7 cellular contexts compared by ENCODE assay signal in the genomic region with DNA sequence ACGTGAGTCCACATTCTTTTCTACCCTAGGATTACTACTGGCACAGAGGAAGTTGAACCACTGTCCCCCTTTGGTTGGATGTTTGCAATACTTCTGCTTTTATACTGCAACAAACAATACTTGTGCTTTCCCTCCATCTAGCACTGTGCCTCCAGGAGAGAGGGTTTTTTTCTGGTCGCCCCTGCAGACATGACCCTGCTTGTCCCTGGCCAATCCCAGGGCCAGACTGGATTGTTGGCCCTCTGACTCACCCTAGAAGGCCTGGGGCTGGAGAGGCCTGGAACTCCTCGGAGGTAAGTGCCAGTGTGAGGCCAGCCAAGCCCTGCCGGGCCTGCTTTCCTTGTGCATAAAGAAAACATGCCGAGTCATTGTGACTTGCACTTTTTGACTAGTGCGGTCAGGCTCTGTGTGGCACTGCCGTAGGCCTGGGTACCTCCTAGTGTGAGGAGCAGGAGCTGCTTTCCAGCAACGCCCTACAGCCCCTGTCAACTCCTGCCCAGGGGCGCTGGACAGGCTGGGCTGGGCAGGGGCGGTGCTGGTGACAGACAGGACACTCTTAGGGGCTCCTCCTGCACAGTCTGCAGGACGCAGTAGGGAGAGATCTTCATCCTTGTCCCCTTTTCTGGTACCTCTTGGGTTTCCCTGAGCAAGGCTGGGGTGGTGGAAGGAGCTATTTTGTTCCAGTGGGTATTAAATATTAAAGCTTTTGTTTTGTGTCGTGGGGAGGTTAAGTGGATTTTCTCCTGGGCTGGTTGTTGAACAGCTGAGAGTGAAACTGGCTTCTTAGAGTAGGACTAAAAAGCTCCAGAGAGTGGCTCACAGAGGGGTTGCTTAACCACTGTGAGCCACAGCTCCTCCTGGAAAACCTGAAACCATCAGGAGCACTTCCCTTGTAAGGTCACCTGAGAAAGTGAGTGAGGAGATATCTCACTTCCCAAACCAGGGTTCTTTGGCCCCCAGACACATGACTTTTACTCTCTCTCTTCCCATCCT. TPM values are rescaled to one million over a fixed set of nuclear protein-coding genes. Genes with fewer than 3 reads are reported as not detected.
DNase-seq lines count a peak whose midpoint lies in the region; ATAC-seq and TF ChIP-seq lines count a peak whose summit lies in the region.

No MANE protein-coding gene starts in this region.

- no peak overlapping the region for H2AK5ac ChIP-seq in neuronal stem cell (ENCODE audit: low read depth, low read length)

- H3K27me3 Mint-ChIP-seq in activated T-helper 1 cell treated with anti-CD3 and anti-CD28 coated beads, Interleukin-12 subunit alpha, Interleukin-12 subunit beta, Interleukin-2, Interleukin-4 antibody, amounts not matched to agents 30 ng/mL and 10 ng/mL and 1 ng/mL, durations not matched to agents 14 hours and 24 hours and 36 hours (ENCODE audit: insufficient read depth), result peaks cover under 1% of the 10 kb centered on the region
- peaks cover 0 to 1% (median 0%) of the 10 kb centered on the region in 5 donors for H3K27me3 Mint-ChIP-seq in naive thymus-derived CD8-positive, alpha-beta T cell

- H3K4me1 ChIP-seq in neuronal stem cell (ENCODE audit: control insufficient read depth in 2 of 2, insufficient read depth in 1 of 2, low read depth in 1 of 2, low read length in 2 of 2), result peaks cover 6 to 9% of the 10 kb centered on the region in 2 donors

- DNase-seq in GM06990 (ENCODE audit: extremely low read depth, insufficient read length) (peak; percentile 55), NCI-H226 (peak; percentile 93), glomerular endothelial cell (ENCODE audit: extremely low read depth, low read depth, low spot score) (peak; percentile 81), neuronal stem cell (ENCODE audit: low spot score) (peak; percentile 66)
- peak; percentile 16 for DNase-seq in activated T-helper 1 cell treated with anti-CD3 and anti-CD28 coated beads, Interleukin-12 subunit alpha, Interleukin-12 subunit beta, Interleukin-2, Interleukin-4 antibody, amounts not matched to agents 30 ng/mL and 10 ng/mL and 1 ng/mL, durations not matched to agents 14 hours and 24 hours and 36 hours (ENCODE audit: low spot score)
- no peak for DNase-seq in naive thymus-derived CD8-positive, alpha-beta T cell

- peak overlapping the region; percentile 64 for H3K27ac ChIP-seq in neuronal stem cell (replicated peaks; ENCODE audit: low read length)

- H3K36me3 ChIP-seq in GM06990 (ENCODE audit: control insufficient read depth, insufficient read depth, low read length) (no peaks in the 10 kb centered on the region), neuronal stem cell (replicated peaks in 1 of 2; ENCODE audit: control insufficient read depth in 2 of 2, insufficient read depth in 2 of 2, low read length in 2 of 2) (no peaks in the 10 kb centered on the region)

- H3K23ac ChIP-seq in neuronal stem cell (ENCODE audit: low read depth, low read length, poor library complexity), result no peak overlapping the region

- ATAC-seq in HG02885 (IDR thresholded peaks at IDR 0.05; ENCODE audit: poor library complexity, unreplicated experiment), result peak; percentile 40
- ATAC-seq in naive thymus-derived CD8-positive, alpha-beta T cell, result no peak

- TF ChIP-seq CTCF in GM06990 (IDR thresholded peaks at IDR 0.05; ENCODE audit: insufficient read depth, low read length, poor library complexity, severe bottlenecking), result no peak

- no peak overlapping the region for H2BK5ac ChIP-seq in neuronal stem cell (ENCODE audit: low read length)

- H4K91ac ChIP-seq in neuronal stem cell (ENCODE audit: low read depth, low read length, poor library complexity), result no peak overlapping the region

- no peaks in the 10 kb centered on the region for H3K9me3 Mint-ChIP-seq in activated T-helper 1 cell treated with anti-CD3 and anti-CD28 coated beads, Interleukin-12 subunit alpha, Interleukin-12 subunit beta, Interleukin-2, Interleukin-4 antibody, amounts not matched to agents 30 ng/mL and 10 ng/mL and 1 ng/mL, durations not matched to agents 14 hours and 24 hours and 36 hours
- H3K9me3 Mint-ChIP-seq in naive thymus-derived CD8-positive, alpha-beta T cell, result no peaks in the 10 kb centered on the region

- H3K18ac ChIP-seq in neuronal stem cell (ENCODE audit: low read length), result peak overlapping the region; percentile 69

- H2BK12ac ChIP-seq in neuronal stem cell (ENCODE audit: low read length), result no peak overlapping the region

- H4K8ac ChIP-seq in neuronal stem cell (ENCODE audit: low read depth, low read length), result no peak overlapping the region

- no peaks in the 10 kb centered on the region for H3K27me3 ChIP-seq in GM06990 (replicated peaks; ENCODE audit: control insufficient read depth, insufficient read depth, low read length)
- H3K27me3 ChIP-seq in neuronal stem cell (ENCODE audit: control insufficient read depth in 3 of 3, insufficient read depth in 3 of 3, low read depth in 1 of 3, low read length in 3 of 3), result no peaks in the 10 kb centered on the region

- H3K79me1 ChIP-seq in neuronal stem cell (ENCODE audit: low read depth, low read length), result no peaks in the 10 kb centered on the region

- H3K4ac ChIP-seq in neuronal stem cell (ENCODE audit: low read length), result no peak overlapping the region

- H3K9ac ChIP-seq in neuronal stem cell (ENCODE audit: low read depth, low read length, poor library complexity), result no peak overlapping the region

- H3K4me3 Mint-ChIP-seq in activated T-helper 1 cell treated with anti-CD3 and anti-CD28 coated beads, Interleukin-12 subunit alpha, Interleukin-12 subunit beta, Interleukin-2, Interleukin-4 antibody, amounts not matched to agents 30 ng/mL and 10 ng/mL and 1 ng/mL, durations not matched to agents 14 hours and 24 hours and 36 hours, result no peak overlapping the region
- H3K4me3 Mint-ChIP-seq in naive thymus-derived CD8-positive, alpha-beta T cell, result no peak overlapping the region

- H3K27ac Mint-ChIP-seq in activated T-helper 1 cell treated with anti-CD3 and anti-CD28 coated beads, Interleukin-12 subunit alpha, Interleukin-12 subunit beta, Interleukin-2, Interleukin-4 antibody, amounts not matched to agents 30 ng/mL and 10 ng/mL and 1 ng/mL, durations not matched to agents 14 hours and 24 hours and 36 hours, result peak overlapping the region; percentile 75
- no peak overlapping the region for H3K27ac Mint-ChIP-seq in naive thymus-derived CD8-positive, alpha-beta T cell

- peak overlapping the region; percentile 87 for H2AFZ ChIP-seq in neuronal stem cell (ENCODE audit: low read length)

- no peaks in the 10 kb centered on the region for H3K36me3 Mint-ChIP-seq in activated T-helper 1 cell treated with anti-CD3 and anti-CD28 coated beads, Interleukin-12 subunit alpha, Interleukin-12 subunit beta, Interleukin-2, Interleukin-4 antibody, amounts not matched to agents 30 ng/mL and 10 ng/mL and 1 ng/mL, durations not matched to agents 14 hours and 24 hours and 36 hours (ENCODE audit: low read depth)
- no peaks in the 10 kb centered on the region for H3K36me3 Mint-ChIP-seq in naive thymus-derived CD8-positive, alpha-beta T cell

- H3K4me2 ChIP-seq in neuronal stem cell (ENCODE audit: insufficient read depth, low read length, poor library complexity, severe bottlenecking), result no peak overlapping the region

- intact Hi-C loops in activated T-helper 1 cell treated with anti-CD3 and anti-CD28 coated beads, Interleukin-12 subunit alpha, Interleukin-12 subunit beta, Interleukin-2, Interleukin-4 antibody, amounts not matched to agents 30 ng/mL and 10 ng/mL and 1 ng/mL, durations not matched to agents 14 hours and 24 hours and 36 hours (cut with micrococcal nuclease), result no loop called here

- no CpG with 5 or more reads among the region's 12 CpGs for WGBS in neuronal stem cell (ENCODE audit: extremely low coverage in 2 of 2, insufficient read length in 2 of 2, insufficient replicate concordance in 1 of 2), 2 donors

- H2BK15ac ChIP-seq in neuronal stem cell (ENCODE audit: low read length), result no peak overlapping the region

- H3K4me1 Mint-ChIP-seq in activated T-helper 1 cell treated with anti-CD3 and anti-CD28 coated beads, Interleukin-12 subunit alpha, Interleukin-12 subunit beta, Interleukin-2, Interleukin-4 antibody, amounts not matched to agents 30 ng/mL and 10 ng/mL and 1 ng/mL, durations not matched to agents 14 hours and 24 hours and 36 hours (ENCODE audit: low read depth), result peaks cover 15% of the 10 kb centered on the region
- H3K4me1 Mint-ChIP-seq in naive thymus-derived CD8-positive, alpha-beta T cell, result peaks cover 5 to 7% (median 6%) of the 10 kb centered on the region in 4 donors

- no peak overlapping the region for H3K14ac ChIP-seq in neuronal stem cell (ENCODE audit: low read length)

- H2BK120ac ChIP-seq in neuronal stem cell (ENCODE audit: low read depth, low read length), result no peak overlapping the region

- POLR2A ChIA-PET in naive thymus-derived CD8-positive, alpha-beta T cell (lab: Charles Lee), result no interaction called here

- no peaks in the 10 kb centered on the region for H3K9me3 ChIP-seq in neuronal stem cell (replicated peaks in 1 of 2; ENCODE audit: control insufficient read depth in 2 of 2, insufficient read depth in 1 of 2, low read depth in 1 of 2, low read length in 2 of 2)

- H3K4me3 ChIP-seq in GM06990 (replicated peaks; ENCODE audit: low read depth, low read length) (no peak overlapping the region), neuronal stem cell (ENCODE audit: low read length in 2 of 2) (peak overlapping the region in 1 of 2 donors; percentile 3)

RNA-seq across cellular contexts. Expression of a gene that starts 14.4 kb away (rescaled TPM):
- total RNA-seq in activated T-helper 1 cell treated with anti-CD3 and anti-CD28 coated beads, Interleukin-12 subunit alpha, Interleukin-12 subunit beta, Interleukin-2, Interleukin-4 antibody, amounts not matched to agents 30 ng/mL and 10 ng/mL and 1 ng/mL, durations not matched to agents 14 hours and 24 hours and 36 hours, result 332 and 351 TPM in 2 replicates
- 306 and 395 TPM in 2 replicates for total RNA-seq in glomerular endothelial cell
- 423 TPM for polyA plus RNA-seq in neuronal stem cell (2013, experiment 1 of 2)
- polyA plus RNA-seq in neuronal stem cell (2013, experiment 2 of 2), result 428 TPM
- total RNA-seq in naive thymus-derived CD8-positive, alpha-beta T cell, result 10 to 100 TPM; 93.9 to 97.0 TPM
- polyA plus RNA-seq in naive thymus-derived CD8-positive, alpha-beta T cell, result 10 to 100 TPM; 51.1 to 73.1 (median 69.7) TPM

Comparison
In these comparisons a context has a peak if more than half of its experiments do, and no peak if none do; other contexts are left out.
1. DNase-seq: peak in GM06990 (single experiment), NCI-H226 (single experiment), activated T-helper 1 cell treated with anti-CD3 and anti-CD28 coated beads, Interleukin-12 subunit alpha, Interleukin-12 subunit beta, Interleukin-2, Interleukin-4 antibody, amounts not matched to agents 30 ng/mL and 10 ng/mL and 1 ng/mL, durations not matched to agents 14 hours and 24 hours and 36 hours (single experiment), glomerular endothelial cell (single experiment) and neuronal stem cell (single experiment); none in naive thymus-derived CD8-positive, alpha-beta T cell (0 of 10).